ENCODE assay signal across 12 cellular contexts in the genomic region with DNA sequence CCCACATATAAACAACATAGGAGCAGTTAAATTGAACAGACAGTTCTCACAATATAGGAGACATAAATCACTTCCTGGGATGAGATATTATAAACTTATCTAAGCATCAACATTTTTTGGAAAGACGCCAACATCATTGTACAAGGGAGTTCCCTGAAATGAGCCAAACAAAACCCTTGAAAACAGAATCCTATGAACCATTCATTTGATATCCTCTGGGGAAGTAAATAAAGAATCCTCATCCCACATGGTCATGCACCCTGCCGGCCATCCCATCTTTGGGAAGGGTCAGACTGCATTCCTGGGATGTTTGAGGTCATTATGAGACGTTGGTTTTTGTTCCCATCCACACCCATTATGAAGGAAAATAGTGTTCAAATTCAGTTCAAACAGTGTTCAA.
DNase-seq lines count a peak whose midpoint lies in the region; ATAC-seq and TF ChIP-seq lines count a peak whose summit lies in the region.
"Had no signal": no experiment of that assay in that cellular context is flagged by ENCODE, and none has a peak within 500 bp of the region (broad histone marks: within the 10 kb centered on the region; RNA-seq: fewer than 3 reads in every experiment).

No MANE protein-coding gene starts in this region.

- H3K4me3 ChIP-seq in SJCRH30, result no peak overlapping the region
- H3K4me3 ChIP-seq in osteoblast (ENCODE audit: insufficient read depth, low read length), result no peak overlapping the region

- no peak overlapping the region for H3K14ac ChIP-seq in H9 (ENCODE audit: insufficient read depth, low read length)

- 0 out of 7 replicates have a peak, but pooled peaks cover 0 to 1% (median under 1%) of the 10 kb centered on the region in 3 experiments for H3K36me3 Mint-ChIP-seq in H9 (ENCODE audit: insufficient read depth in 1 of 3, low read depth in 3 of 3)

- TF ChIP-seq CTCF in H9 (conservative IDR thresholded peaks at IDR 0.05) (no peak), osteoblast (IDR thresholded peaks at IDR 0.05; ENCODE audit: extremely low read depth, low read depth, low read length) (no peak)

- no peak overlapping the region for H3T11ph ChIP-seq in H9 (ENCODE audit: low read length)

- H3K4me2 ChIP-seq in H9 (ENCODE audit: insufficient read depth, insufficient read length, low read length) (no peak overlapping the region), osteoblast (ENCODE audit: insufficient read depth, low read length) (peak overlapping the region; percentile 19)

- H4K20me1 ChIP-seq in H9 (ENCODE audit: control insufficient read depth, insufficient read depth, insufficient read length), result no peaks in the 10 kb centered on the region
- H4K20me1 ChIP-seq in osteoblast (ENCODE audit: insufficient read depth, low read length), result no peaks in the 10 kb centered on the region

- H3K9me3 Mint-ChIP-seq in H9, result peaks cover 0 to under 1% of the 10 kb centered on the region in 2 experiments; a peak in 1 of 5 replicates
- H3K9me3 Mint-ChIP-seq: stimulated activated naive CD8-positive, alpha-beta T cell treated with anti-CD3 and anti-CD28 coated beads, Interleukin-15, amount 100 ng/mL, for 72 hours had no signal

- H3K56ac ChIP-seq in H9 (ENCODE audit: insufficient read length, low read depth, low read length), result no peak overlapping the region

- H3K79me2 ChIP-seq in H9 (ENCODE audit: insufficient read depth, low read length) (no peaks in the 10 kb centered on the region), osteoblast (ENCODE audit: insufficient read depth, low read length) (no peaks in the 10 kb centered on the region)

- no peak overlapping the region for H3K4ac ChIP-seq in H9 (ENCODE audit: low read depth, low read length)

- no peak overlapping the region for H3K9ac ChIP-seq in H9 (ENCODE audit: extremely low read depth, insufficient read length, low read length)

- H4K91ac ChIP-seq in H9 (ENCODE audit: insufficient read length, low read depth, low read length), result no peak overlapping the region

- no peak overlapping the region for H2BK12ac ChIP-seq in H9 (ENCODE audit: insufficient read length, low read depth, low read length)

- H4K5ac ChIP-seq in H9 (ENCODE audit: insufficient read length, low read depth, low read length), result no peak overlapping the region

- no peak overlapping the region for H3K23ac ChIP-seq in H9 (ENCODE audit: insufficient read length, low read depth, low read length)

- H3K36me3 ChIP-seq in SJCRH30 (no peaks in the 10 kb centered on the region), osteoblast (ENCODE audit: insufficient read depth, low read length) (no peaks in the 10 kb centered on the region)

- no peak overlapping the region for H3K4me3 Mint-ChIP-seq in H9
- H3K4me3 Mint-ChIP-seq: stimulated activated naive CD8-positive, alpha-beta T cell treated with anti-CD3 and anti-CD28 coated beads, Interleukin-15, amount 100 ng/mL, for 72 hours had no signal

- WGBS in H9 (ENCODE audit: extremely low coverage, insufficient read length, low lambda C conversion rate), result no CpG with 5 or more reads among the region's 3 CpGs

- H2AFZ ChIP-seq in H9 (ENCODE audit: low read length) (no peak overlapping the region), osteoblast (ENCODE audit: low read length) (no peak overlapping the region)

- H2AK5ac ChIP-seq in H9 (ENCODE audit: insufficient read length, low read length), result no peak overlapping the region

- H2BK15ac ChIP-seq in H9 (ENCODE audit: low read depth, low read length), result no peak overlapping the region

- no peaks in the 10 kb centered on the region; the same call in 1 of the 2 replicates for H3K27me3 Mint-ChIP-seq in H9 (ENCODE audit: low read depth)
- H3K27me3 Mint-ChIP-seq: stimulated activated naive CD8-positive, alpha-beta T cell treated with anti-CD3 and anti-CD28 coated beads, Interleukin-15, amount 100 ng/mL, for 72 hours had no signal

- H3K18ac ChIP-seq in H9 (ENCODE audit: insufficient read length, low read depth, low read length), result no peak overlapping the region

- peaks cover 9 to 10% of the 10 kb centered on the region in 2 experiments for H3K4me1 Mint-ChIP-seq in H9
- H3K4me1 Mint-ChIP-seq: stimulated activated naive CD8-positive, alpha-beta T cell treated with anti-CD3 and anti-CD28 coated beads, Interleukin-15, amount 100 ng/mL, for 72 hours had no signal

- DNase-seq in H9 (no peak), SJCRH30 (peak; percentile 65 to 71), fibroblast of gingiva (ENCODE audit: low read depth) (peak; percentile 16), osteoblast (ENCODE audit: insufficient read length, low spot score, missing footprints) (peak; percentile 86), NCI-H128 (lab: John Stamatoyannopoulos, UW; ENCODE audit: unreplicated experiment) (no peak), SHP77 (lab: John Stamatoyannopoulos, UW) (no peak)
- no peak for DNase-seq in activated CD4-positive, alpha-beta T cell treated with anti-CD3 and anti-CD28 coated beads for 48 hours
- DNase-seq: activated CD8-positive, alpha-beta memory T cell treated with anti-CD3 and anti-CD28 coated beads, Interleukin-2, amount 50 U/mL, for 48 hours; NCI-H526 treated with DMSO at 0.1 percent for 48 hours; stimulated activated naive CD8-positive, alpha-beta T cell treated with anti-CD3 and anti-CD28 coated beads, Interleukin-15, amount 100 ng/mL, for 72 hours; T-helper 2 cell had no signal

- ATAC-seq in GM21528 (IDR thresholded peaks at IDR 0.05; ENCODE audit: low FRiP score, unreplicated experiment), result no peak
- ATAC-seq: stimulated activated naive CD8-positive, alpha-beta T cell treated with anti-CD3 and anti-CD28 coated beads, Interleukin-15, amount 100 ng/mL, for 72 hours had no signal

- H3K79me1 ChIP-seq in H9 (ENCODE audit: insufficient read depth, low read depth, low read length, poor library complexity, severe bottlenecking), result no peaks in the 10 kb centered on the region

- no peak overlapping the region for H3K27ac ChIP-seq in H9 (ENCODE audit: insufficient read length, low read depth, low read length)
- H3K27ac ChIP-seq in SJCRH30, result peak overlapping the region; percentile 27
- peak overlapping the region; percentile 50 for H3K27ac ChIP-seq in osteoblast (ENCODE audit: low read depth, low read length)

- no peaks in the 10 kb centered on the region for H3K23me2 ChIP-seq in H9 (ENCODE audit: insufficient read length, low read depth, low read length, poor library complexity, severe bottlenecking)

- no peak overlapping the region for H2BK120ac ChIP-seq in H9 (ENCODE audit: low read depth, low read length, poor library complexity, severe bottlenecking)

- no peaks in the 10 kb centered on the region for H3K27me3 ChIP-seq in H9 (ENCODE audit: insufficient read depth, low read length)
- no peaks in the 10 kb centered on the region for H3K27me3 ChIP-seq in SJCRH30
- no peaks in the 10 kb centered on the region for H3K27me3 ChIP-seq in osteoblast (ENCODE audit: insufficient read depth, low read length)

- no peak overlapping the region for H2BK5ac ChIP-seq in H9 (ENCODE audit: insufficient read length, low read length)

- H3K4me1 ChIP-seq in H9 (ENCODE audit: insufficient read depth, low read length), result no peaks in the 10 kb centered on the region
- H3K4me1 ChIP-seq in SJCRH30, result peaks cover 10% of the 10 kb centered on the region; the same call in 1 of the 2 replicates
- H3K4me1 ChIP-seq in osteoblast (ENCODE audit: insufficient read depth, low read length), result peaks cover 7% of the 10 kb centered on the region

- no peak overlapping the region for H4K8ac ChIP-seq in H9 (replicated peaks; ENCODE audit: insufficient read length, low read depth, low read length)

- H3K9me3 ChIP-seq in H9 (ENCODE audit: control insufficient read depth, low read depth, low read length) (no peaks in the 10 kb centered on the region), SJCRH30 (replicated peaks) (no peaks in the 10 kb centered on the region), osteoblast (ENCODE audit: low read depth, low read length) (no peaks in the 10 kb centered on the region)

- H2BK20ac ChIP-seq in H9 (ENCODE audit: low read depth, low read length, poor library complexity, severe bottlenecking), result no peak overlapping the region

- H3K27ac Mint-ChIP-seq in H9, result peak overlapping the region in 2 of 3 experiments; percentile 72 to 81; a peak in 2 of 7 replicates
- H3K27ac Mint-ChIP-seq: stimulated activated naive CD8-positive, alpha-beta T cell treated with anti-CD3 and anti-CD28 coated beads, Interleukin-15, amount 100 ng/mL, for 72 hours had no signal

Comparison
In these comparisons a context has a peak if more than half of its experiments do, and no peak if none do; other contexts are left out.
1. DNase-seq: peak in SJCRH30 (2 of 2), fibroblast of gingiva (single experiment) and osteoblast (single experiment); none in H9 (single experiment), NCI-H128 (single experiment), SHP77 (0 of 2) and activated CD4-positive, alpha-beta T cell treated with anti-CD3 and anti-CD28 coated beads for 48 hours (single experiment).